Comparison of ENCODE assay signal across 8 cellular contexts in genomic region chr6:87789198-87789899, GRCh38.
DNase-seq lines count a peak whose midpoint lies in the region; ATAC-seq and TF ChIP-seq lines count a peak whose summit lies in the region.

No MANE protein-coding gene starts in this region.

- H3K36me3 Mint-ChIP-seq in CD14-positive monocyte: no peaks in the 10 kb centered on the region
- no peaks in the 10 kb centered on the region for H3K36me3 Mint-ChIP-seq in T-helper 2 cell treated with Interferon-gamma antibody and Interleukin-4, amounts not matched to agents 5 μg/mL and 100 μg/mL, for 36 hours (ENCODE audit: low read depth)
- no peaks in the 10 kb centered on the region for H3K36me3 Mint-ChIP-seq in activated CD4-positive, alpha-beta T cell treated with anti-CD3 and anti-CD28 coated beads for 36 hours (ENCODE audit: low read depth)

- H3K4me1 Mint-ChIP-seq in CD14-positive monocyte: peaks cover 30% of the 10 kb centered on the region
- H3K4me1 Mint-ChIP-seq in T-helper 2 cell treated with Interferon-gamma antibody and Interleukin-4, amounts not matched to agents 5 μg/mL and 100 μg/mL, for 36 hours (ENCODE audit: low read depth): no peaks in the 10 kb centered on the region
- H3K4me1 Mint-ChIP-seq in activated CD4-positive, alpha-beta T cell treated with anti-CD3 and anti-CD28 coated beads for 36 hours: peaks cover 2% of the 10 kb centered on the region

- CTCF ChIA-PET in mammary epithelial cell (lab: Charles Lee; ENCODE audit: low non-redundant PET): no interaction called here
- CTCF ChIA-PET in activated CD4-positive, alpha-beta T cell treated with anti-CD3 and anti-CD28 coated beads for 36 hours (lab: Charles Lee): no interaction called here

- POLR2A ChIA-PET in activated CD4-positive, alpha-beta T cell treated with anti-CD3 and anti-CD28 coated beads for 36 hours (lab: Charles Lee): no interaction called here

- H3K27me3 ChIP-seq in mammary epithelial cell (ENCODE audit: insufficient read depth, low read length): no peaks in the 10 kb centered on the region

- WGBS in mammary epithelial cell (ENCODE audit: low coverage, missing lambda C conversion rate): 0% methylated on average over 2 of the region's 2 CpGs

- DNase-seq in CD14-positive monocyte (ENCODE audit: low spot score): peak; percentile 88
- DNase-seq in MV-4-11 (lab: John Stamatoyannopoulos, UW): peak; percentile 82
- DNase-seq in mammary epithelial cell: peak; percentile 89
- DNase-seq in lung microvascular endothelial cell (ENCODE audit: low read depth in 2 of 2): peak; percentile 82 to 87
- DNase-seq in T-helper 2 cell treated with Interferon-gamma antibody and Interleukin-4, amounts not matched to agents 5 μg/mL and 100 μg/mL, for 36 hours (ENCODE audit: low spot score): no peak
- DNase-seq in activated CD4-positive, alpha-beta T cell treated with anti-CD3 and anti-CD28 coated beads for 36 hours: no peak

- H3K4me1 ChIP-seq in mammary epithelial cell (ENCODE audit: insufficient read depth, low read length): peaks cover 18% of the 10 kb centered on the region

- TF ChIP-seq CTCF in CD14-positive monocyte (IDR thresholded peaks at IDR 0.05) (no peak), mammary epithelial cell (conservative IDR thresholded peaks at IDR 0.05 in 1 of 2, IDR thresholded peaks at IDR 0.05 in 1 of 2; ENCODE audit: extremely low read depth in 1 of 2, insufficient read depth in 1 of 2, low read depth in 1 of 2, low read length in 2 of 2) (no peak)

- in situ Hi-C loops in mammary epithelial cell (cut with MboI; ENCODE audit: low sequenced_read_pairs in 2 of 2): no loop called here

- peak overlapping the region; percentile 61 to 85 for H3K4me3 Mint-ChIP-seq in CD14-positive monocyte
- no peak overlapping the region for H3K4me3 Mint-ChIP-seq in T-helper 2 cell treated with Interferon-gamma antibody and Interleukin-4, amounts not matched to agents 5 μg/mL and 100 μg/mL, for 36 hours
- no peak overlapping the region for H3K4me3 Mint-ChIP-seq in activated CD4-positive, alpha-beta T cell treated with anti-CD3 and anti-CD28 coated beads for 36 hours

- TSS peak; percentile 93 for BruUV-seq in mammary epithelial cell (replicated peaks; lab: Mats Ljungman, UMichigan)

- H2AFZ ChIP-seq in mammary epithelial cell (ENCODE audit: low read depth, low read length): peak overlapping the region; percentile 52

- H3K9me3 Mint-ChIP-seq in CD14-positive monocyte: no peaks in the 10 kb centered on the region
- no peaks in the 10 kb centered on the region for H3K9me3 Mint-ChIP-seq in T-helper 2 cell treated with Interferon-gamma antibody and Interleukin-4, amounts not matched to agents 5 μg/mL and 100 μg/mL, for 36 hours
- no peaks in the 10 kb centered on the region for H3K9me3 Mint-ChIP-seq in activated CD4-positive, alpha-beta T cell treated with anti-CD3 and anti-CD28 coated beads for 36 hours (ENCODE audit: low read depth)

- ATAC-seq in GM18907 (IDR thresholded peaks at IDR 0.05; ENCODE audit: unreplicated experiment): no peak
- ATAC-seq in activated CD4-positive, alpha-beta T cell treated with anti-CD3 and anti-CD28 coated beads for 36 hours: no peak
- ATAC-seq in HG03025 (IDR thresholded peaks at IDR 0.05; ENCODE audit: low FRiP score, unreplicated experiment): no peak

- H3K4me3 ChIP-seq in mammary epithelial cell (replicated peaks in 1 of 3; ENCODE audit: insufficient read depth in 1 of 3, low read depth in 2 of 3, low read length in 3 of 3): peak overlapping the region; percentile 18 to 28 (median 28)

- peak overlapping the region; percentile 98 for H3K27ac ChIP-seq in mammary epithelial cell (ENCODE audit: insufficient read depth, low read depth, low read length)

- peak overlapping the region; percentile 96 to 100 (median 99) for H3K27ac Mint-ChIP-seq in CD14-positive monocyte
- H3K27ac Mint-ChIP-seq in T-helper 2 cell treated with Interferon-gamma antibody and Interleukin-4, amounts not matched to agents 5 μg/mL and 100 μg/mL, for 36 hours: no peak overlapping the region
- no peak overlapping the region for H3K27ac Mint-ChIP-seq in activated CD4-positive, alpha-beta T cell treated with anti-CD3 and anti-CD28 coated beads for 36 hours

- no peaks in the 10 kb centered on the region for H4K20me1 ChIP-seq in mammary epithelial cell (ENCODE audit: insufficient read depth, low read length)

- peak overlapping the region; percentile 85 for H3K9ac ChIP-seq in mammary epithelial cell (ENCODE audit: insufficient read depth, low read length)

- dilution Hi-C loops in mammary epithelial cell (cut with HindIII; ENCODE audit: low sequenced_read_pairs): no loop called here

- intact Hi-C loops in CD14-positive monocyte (cut with micrococcal nuclease) (no loop called here), mammary epithelial cell (cut with micrococcal nuclease) (loop anchor here (1.0 kb wide), 4 partner anchors 33 to 89 kb away; no protein-coding TSS in a partner anchor)
- intact Hi-C loops in activated CD4-positive, alpha-beta T cell treated with anti-CD3 and anti-CD28 coated beads for 36 hours (cut with DNase I, micrococcal nuclease): no loop called here

- no peaks in the 10 kb centered on the region for H3K27me3 Mint-ChIP-seq in CD14-positive monocyte (ENCODE audit: low read depth in 3 of 3)
- peaks cover 24% of the 10 kb centered on the region for H3K27me3 Mint-ChIP-seq in T-helper 2 cell treated with Interferon-gamma antibody and Interleukin-4, amounts not matched to agents 5 μg/mL and 100 μg/mL, for 36 hours (ENCODE audit: low read depth)
- peaks cover 7% of the 10 kb centered on the region for H3K27me3 Mint-ChIP-seq in activated CD4-positive, alpha-beta T cell treated with anti-CD3 and anti-CD28 coated beads for 36 hours

- no peaks in the 10 kb centered on the region for H3K36me3 ChIP-seq in mammary epithelial cell (ENCODE audit: insufficient read depth, low read length)

- peak overlapping the region; percentile 80 for H3K4me2 ChIP-seq in mammary epithelial cell (ENCODE audit: insufficient read depth, low read depth, low read length)

- H3K9me3 ChIP-seq in mammary epithelial cell (replicated peaks; ENCODE audit: insufficient read depth, low read length): no peaks in the 10 kb centered on the region

- no peaks in the 10 kb centered on the region for H3K79me2 ChIP-seq in mammary epithelial cell (ENCODE audit: insufficient read depth, low read length)

Comparison
In these comparisons a context has a peak if more than half of its experiments do, and no peak if none do; other contexts are left out.
1. DNase-seq: peak in CD14-positive monocyte (single experiment), MV-4-11 (single experiment), mammary epithelial cell (single experiment) and lung microvascular endothelial cell (2 of 2); none in T-helper 2 cell treated with Interferon-gamma antibody and Interleukin-4, amounts not matched to agents 5 μg/mL and 100 μg/mL, for 36 hours (single experiment) and activated CD4-positive, alpha-beta T cell treated with anti-CD3 and anti-CD28 coated beads for 36 hours (single experiment).
2. H3K27ac Mint-ChIP-seq: peak in CD14-positive monocyte (7 of 7); none in T-helper 2 cell treated with Interferon-gamma antibody and Interleukin-4, amounts not matched to agents 5 μg/mL and 100 μg/mL, for 36 hours (single experiment) and activated CD4-positive, alpha-beta T cell treated with anti-CD3 and anti-CD28 coated beads for 36 hours (single experiment).
3. H3K4me3 Mint-ChIP-seq: peak in CD14-positive monocyte (2 of 2); none in T-helper 2 cell treated with Interferon-gamma antibody and Interleukin-4, amounts not matched to agents 5 μg/mL and 100 μg/mL, for 36 hours (single experiment) and activated CD4-positive, alpha-beta T cell treated with anti-CD3 and anti-CD28 coated beads for 36 hours (single experiment).